In the genomic region with DNA sequence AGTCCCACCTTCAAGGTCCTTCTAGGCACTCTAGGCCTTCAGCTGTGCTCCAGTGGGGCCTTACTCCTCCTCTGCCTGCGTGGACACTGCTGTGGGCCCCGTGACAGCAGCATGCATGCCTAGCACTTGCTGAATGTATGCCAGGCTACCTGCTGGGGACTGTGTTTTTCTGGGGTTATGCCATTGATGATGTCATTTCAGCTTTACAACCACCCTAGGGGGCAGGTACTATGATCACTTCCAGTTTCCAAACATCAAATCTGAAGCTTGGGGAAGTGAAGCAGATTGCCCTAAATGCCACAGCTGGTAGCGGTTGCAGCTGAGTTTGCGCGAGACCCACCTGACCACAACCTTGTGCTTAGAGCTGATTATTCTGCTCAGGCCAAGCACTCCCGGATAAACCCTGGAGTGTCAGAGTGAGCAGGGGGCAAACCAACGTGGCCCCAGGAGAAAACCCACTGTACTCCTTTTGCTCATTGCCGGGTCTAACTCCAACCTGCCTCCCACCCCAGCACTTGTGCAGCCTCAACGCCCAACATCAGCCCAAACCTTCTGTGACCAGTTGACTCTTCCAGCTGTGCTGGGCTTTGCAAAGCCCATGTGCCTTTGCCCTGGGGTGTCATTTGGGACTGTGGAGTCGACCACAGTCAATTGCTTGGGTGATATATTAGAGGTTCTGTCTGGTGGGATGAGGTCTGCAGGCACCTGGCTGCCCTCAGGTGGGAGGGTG, we compare ENCODE assay signal across 26 cellular contexts.
DNase-seq lines count a peak whose midpoint lies in the region; FAIRE-seq and TF ChIP-seq lines count a peak whose summit lies in the region.
"Had no signal": no experiment of that assay in that cellular context is flagged by ENCODE, and none has a peak within 500 bp of the region (broad histone marks: within the 10 kb centered on the region; RNA-seq: fewer than 3 reads in every experiment).

No MANE protein-coding gene starts in this region.

- H2AK5ac ChIP-seq in H1 (ENCODE audit: low read depth, low read length) = no peak overlapping the region

- CTCF ChIA-PET in H1 (lab: Charles Lee; ENCODE audit: partially characterized antibody) = interaction anchor here (0.5 to 1.8 kb wide), 3 partner anchors 9 to 145 kb away, joined by 3 to 8 read pairs (median 4); no protein-coding TSS in a partner anchor

- H3K18ac ChIP-seq in H1 (ENCODE audit: extremely low read depth, low read length) = no peak overlapping the region

- POLR2A ChIA-PET in H1 (lab: Charles Lee; ENCODE audit: partially characterized antibody) = interaction anchor here (1.5 kb wide), 1 partner anchor 42 kb away, joined by 3 read pairs; no protein-coding TSS in a partner anchor

- no peak overlapping the region for H4K91ac ChIP-seq in H1 (replicated peaks; ENCODE audit: insufficient read length, low read length)

- TF ChIP-seq RAD21 in H1 (IDR thresholded peaks at IDR 0.05 in 1 of 2, conservative IDR thresholded peaks at IDR 0.05 in 1 of 2; ENCODE audit: low read depth in 2 of 2, low read length in 2 of 2) = no peak

- no peaks in the 10 kb centered on the region for H4K20me1 ChIP-seq in H1 (replicated peaks in 1 of 2; ENCODE audit: control insufficient read depth in 1 of 2, insufficient read depth in 2 of 2, low read length in 2 of 2)

- H3K79me2 ChIP-seq in H1 (ENCODE audit: control insufficient read depth in 1 of 2, insufficient read depth in 2 of 2, low read length in 2 of 2) = no peaks in the 10 kb centered on the region

- H2BK120ac ChIP-seq in H1 (replicated peaks; ENCODE audit: low read depth, low read length) = no peak overlapping the region

- no peak for TF ChIP-seq CTCF in H1 (IDR thresholded peaks at IDR 0.05; ENCODE audit: control extremely low read depth in 1 of 3, insufficient read depth in 1 of 3, low read depth in 1 of 3, low read length in 3 of 3)
- no peak for TF ChIP-seq CTCF in transverse colon (IDR thresholded peaks at IDR 0.05)

- H2BK20ac ChIP-seq in H1 (ENCODE audit: low read length) = no peak overlapping the region

- H3K4me1 ChIP-seq in H1 (replicated peaks in 1 of 4; ENCODE audit: control insufficient read depth in 3 of 4, insufficient read depth in 4 of 4, low read length in 3 of 4) (peaks cover 0 to 6% (median 0%) of the 10 kb centered on the region in 4 experiments; a peak in 1 of 7 replicates), transverse colon (no peaks in the 10 kb centered on the region)
- H3K4me1 ChIP-seq: left lung had no signal

- H3K79me1 ChIP-seq in H1 (ENCODE audit: low read depth, low read length) = no peaks in the 10 kb centered on the region

- TF ChIP-seq EP300 in H1 (IDR thresholded peaks at IDR 0.05; ENCODE audit: borderline replicate concordance in 1 of 2, low read depth in 2 of 2, low read length in 2 of 2) (no peak), transverse colon (IDR thresholded peaks at IDR 0.05; ENCODE audit: low read depth) (no peak)

- no peak overlapping the region for H3K4me2 ChIP-seq in H1 (ENCODE audit: insufficient read depth in 1 of 2, low read depth in 2 of 2, low read length in 2 of 2)

- no peak overlapping the region; the same call in 1 of the 2 replicates for H4K8ac ChIP-seq in H1 (ENCODE audit: extremely low read depth, insufficient read depth, low read length)

- H3K4ac ChIP-seq in H1 (replicated peaks; ENCODE audit: insufficient read length, low read depth, low read length) = peak overlapping the region; percentile 53

- H3K4me3 ChIP-seq in H1 (ENCODE audit: extremely low read depth in 1 of 4, insufficient read depth in 2 of 4, low read depth in 3 of 4, low read length in 4 of 4) (no peak overlapping the region), H7 (ENCODE audit: insufficient read depth, low read depth, low read length) (no peak overlapping the region), transverse colon (no peak overlapping the region)
- H3K4me3 ChIP-seq: left lung, thoracic aorta had no signal

- TF ChIP-seq POLR2A in H1 (IDR thresholded peaks at IDR 0.05; ENCODE audit: control extremely low read depth in 1 of 2, low read depth in 2 of 2, low read length in 2 of 2) = no peak
- TF ChIP-seq POLR2A in transverse colon (IDR thresholded peaks at IDR 0.05) = no peak

- H4K5ac ChIP-seq in H1 (ENCODE audit: insufficient read length, low read depth, low read length) = no peak overlapping the region

- H2BK12ac ChIP-seq in H1 (ENCODE audit: low read depth, low read length) = 0 out of 2 replicates have a peak overlapping the region, but pooled peaks have one; percentile 27

- no peaks in the 10 kb centered on the region for H3K9me3 ChIP-seq in H1 (ENCODE audit: insufficient read depth in 2 of 2, low read depth in 1 of 2, low read length in 1 of 2)
- H3K9me3 ChIP-seq in transverse colon = no peaks in the 10 kb centered on the region
- H3K9me3 ChIP-seq: left lung, thoracic aorta had no signal

- 86% methylated on average over 10 of the region's 10 CpGs; no CpG with 5 or more reads in 1 of the 2 experiments for WGBS in H1 (ENCODE audit: extremely low coverage in 1 of 2, insufficient coverage in 1 of 2, insufficient read length in 1 of 2, insufficient replicate concordance in 2 of 2, low coverage in 1 of 2, low lambda C conversion rate in 2 of 2, missing lambda C conversion rate in 1 of 2), 2 experiments
- WGBS in transverse colon (ENCODE audit: low coverage in 1 of 2), 2 donors = 53% methylated on average over 10 of the region's 10 CpGs; no CpG with 5 or more reads in 1 of the 2 donors

- no peak overlapping the region for H2AFZ ChIP-seq in H1 (ENCODE audit: low read length)

- in situ Hi-C loops in transverse colon (cut with MboI; ENCODE audit: low pct_ligation_motif_present in 1 of 4, low pct_unique_long_range_greater_than_20kb in 1 of 4, low sequenced_read_pairs in 3 of 4) = no loop called here

- no peak overlapping the region for H3K27ac ChIP-seq in H1 (ENCODE audit: low read depth, low read length)
- no peak overlapping the region for H3K27ac ChIP-seq in transverse colon
- H3K27ac ChIP-seq: left lung, thoracic aorta, WERI-Rb-1 had no signal

- no peak for FAIRE-seq in H1 (lab: Jason Lieb, UNC)
- FAIRE-seq: D721Med, endometrium, frontal cortex had no signal

- H3K56ac ChIP-seq in H1 (replicated peaks; ENCODE audit: insufficient read length, low read depth, low read length) = no peak overlapping the region

- no peaks in the 10 kb centered on the region for H3K23me2 ChIP-seq in H1 (ENCODE audit: low read depth, low read length)

- intact Hi-C loops in transverse colon (cut with DNase I; ENCODE audit: low total_unique reads) = no loop called here

- no peak overlapping the region for H2BK5ac ChIP-seq in H1 (ENCODE audit: low read depth, low read length)

- DNase-seq in DMS79 treated with DMSO at 0.1 percent for 48 hours (lab: John Stamatoyannopoulos, UW) (peak; percentile 30), DMS79 (lab: John Stamatoyannopoulos, UW) (no peak), COR-L47 (lab: John Stamatoyannopoulos, UW) (peak; percentile 71), NCI-H345 treated with DMSO at 0.1 percent for 48 hours (lab: John Stamatoyannopoulos, UW; ENCODE audit: unreplicated experiment) (peak; percentile 12), H1 (ENCODE audit: low read depth in 1 of 2, low spot score in 2 of 2) (no peak), H7 (no peak), NCI-H2227 treated with DMSO at 0.1 percent for 48 hours (lab: John Stamatoyannopoulos, UW) (no peak), transverse colon (no peak)
- DNase-seq: 8988T; activated CD4-positive, alpha-beta T cell treated with anti-CD3 and anti-CD28 coated beads, Interleukin-2, amount 10 ng/mL, durations not matched to agents 24 days and 14 days; activated naive CD8-positive, alpha-beta T cell treated with anti-CD3 and anti-CD28 coated beads, Interleukin-2, amount 50 U/mL, for 24 hours; activated T-cell treated with anti-CD3 and anti-CD28 coated beads, Interleukin-2, amount 50 U/mL, for 4 hours; CD4-positive, CD25-positive, alpha-beta regulatory T cell; HCEC 1CT; KBM-7; left lung; mesendoderm; NCI-H1436 treated with DMSO at 0.1 percent for 48 hours; NCI-H526 treated with DMSO at 0.1 percent for 48 hours; stimulated activated CD4-positive, alpha-beta T cell treated with anti-CD3 and anti-CD28 coated beads, Interleukin-15, amount 100 ng/mL, for 24 hours; stimulated activated naive CD4-positive, alpha-beta T cell treated with Interleukin-2 at 50 U/mL for 16 hours; WERI-Rb-1 had no signal

- H3K27me3 ChIP-seq in H1 (replicated peaks in 1 of 4; ENCODE audit: control insufficient read depth in 3 of 4, extremely low read depth in 1 of 4, insufficient read depth in 3 of 4, low read length in 3 of 4) (peaks cover 0 to 2% (median 0%) of the 10 kb centered on the region in 4 experiments; a peak in 1 of 7 replicates), H7 (ENCODE audit: control insufficient read depth, insufficient read depth, low read length) (no peaks in the 10 kb centered on the region), transverse colon (peaks cover 3% of the 10 kb centered on the region)

- no peaks in the 10 kb centered on the region for H3K36me3 ChIP-seq in H1 (ENCODE audit: control insufficient read depth in 2 of 4, insufficient read depth in 4 of 4, low read length in 3 of 4)
- H3K36me3 ChIP-seq in H7 (replicated peaks; ENCODE audit: control insufficient read depth, insufficient read depth, low read length) = no peaks in the 10 kb centered on the region
- H3K36me3 ChIP-seq in transverse colon = no peaks in the 10 kb centered on the region
- H3K36me3 ChIP-seq: left lung, thoracic aorta had no signal

- no peak overlapping the region for H3K23ac ChIP-seq in H1 (ENCODE audit: insufficient read length)

- H2BK15ac ChIP-seq in H1 (ENCODE audit: low read length) = no peak overlapping the region

- H3K14ac ChIP-seq in H1 (ENCODE audit: insufficient read length) = no peak overlapping the region

- H3K9ac ChIP-seq in H1 (replicated peaks in 1 of 4; ENCODE audit: extremely low read depth in 1 of 4, low read depth in 3 of 4, low read length in 3 of 4) = no peak overlapping the region; a peak in 1 of 7 replicates

TF ChIP-seq in H1, 55 proteins besides CTCF, POLR2A, EP300 and RAD21:
- no peak for TF ChIP-seq PHF8 (conservative IDR thresholded peaks at IDR 0.05; ENCODE audit: low read depth, low read length)
- no peak for TF ChIP-seq GABPA (IDR thresholded peaks at IDR 0.05; ENCODE audit: borderline replicate concordance, insufficient read depth, low read length)
- TF ChIP-seq SAP30 (IDR thresholded peaks at IDR 0.05; ENCODE audit: insufficient read depth, insufficient replicate concordance, low read length) = no peak
- TF ChIP-seq KDM1A (IDR thresholded peaks at IDR 0.05; ENCODE audit: borderline replicate concordance, low read length) = no peak
- no peak for TF ChIP-seq SP1 (IDR thresholded peaks at IDR 0.05; ENCODE audit: low read depth, low read length)

Comparison
In these comparisons a context has a peak if more than half of its experiments do, and no peak if none do; other contexts are left out.
1. DNase-seq: peak in DMS79 treated with DMSO at 0.1 percent for 48 hours (single experiment), COR-L47 (single experiment) and NCI-H345 treated with DMSO at 0.1 percent for 48 hours (single experiment); none in DMS79 (single experiment), H1 (0 of 2), H7 (single experiment), NCI-H2227 treated with DMSO at 0.1 percent for 48 hours (single experiment) and transverse colon (single experiment).